Comparison of ENCODE assay signal across 22 cellular contexts in genomic region chr5:95880081-95880926, GRCh38. TPM values are rescaled to one million over a fixed set of nuclear protein-coding genes. Genes with fewer than 3 reads are reported as not detected.
DNase-seq lines count a peak whose midpoint lies in the region; ATAC-seq, FAIRE-seq and TF ChIP-seq lines count a peak whose summit lies in the region.
"Had no signal": no experiment of that assay in that cellular context is flagged by ENCODE, and none has a peak within 500 bp of the region (broad histone marks: within the 10 kb centered on the region; RNA-seq: fewer than 3 reads in every experiment).

No MANE protein-coding gene starts in this region.

- peak overlapping the region; percentile 92 for H3K4me2 ChIP-seq in HepG2 (ENCODE audit: low read depth, low read length)

- WGBS in HepG2 (ENCODE audit: low lambda C conversion rate): 43% methylated on average over 5 of the region's 5 CpGs

- POLR2A ChIA-PET in HepG2 (lab: Yijun Ruan, JAX): interaction anchor here (0.9 to 4.9 kb wide), 6 partner anchors 8 to 107 kb away, joined by 3 to 128 read pairs (median 24); no protein-coding TSS in a partner anchor

- BruUV-seq in HepG2 (replicated peaks; lab: Mats Ljungman, UMichigan): no TSS peak

- H3K27ac ChIP-seq in HepG2 (ENCODE audit: extremely low read length, insufficient read depth, low read length): peak overlapping the region; percentile 96
- H3K27ac ChIP-seq: SJSA1 had no signal

- H3K4me1 ChIP-seq in adipocyte (ENCODE audit: control insufficient read depth, insufficient read depth, low read length): peaks cover 26% of the 10 kb centered on the region
- H3K4me1 ChIP-seq in HepG2 (ENCODE audit: insufficient read depth, low read length): peaks cover 91% of the 10 kb centered on the region

- H3K27me3 ChIP-seq in adipocyte (replicated peaks; ENCODE audit: control insufficient read depth, insufficient read depth, low read length) (no peaks in the 10 kb centered on the region), HepG2 (ENCODE audit: control insufficient read depth in 1 of 2, insufficient read depth in 2 of 2, low read length in 2 of 2) (no peaks in the 10 kb centered on the region)
- H3K27me3 ChIP-seq: SJSA1 had no signal

- no peak for TF ChIP-seq CTCF in HepG2 (CRISPR knock-in tag; IDR thresholded peaks at IDR 0.05)

- no peak for TF ChIP-seq RAD21 in HepG2 (CRISPR knock-in tag; IDR thresholded peaks at IDR 0.05)

- peak; percentile 47 for DNase-seq in activated CD4-positive, alpha-beta T cell treated with anti-CD3 and anti-CD28 coated beads, Interleukin-2, amount 10 ng/mL, durations not matched to agents 24 days and 14 days
- no peak for DNase-seq in activated CD4-positive, alpha-beta T cell treated with anti-CD3 and anti-CD28 coated beads for 4 hours
- DNase-seq in adipocyte (ENCODE audit: low read depth): no peak
- DNase-seq in HepG2 (ENCODE audit: low spot score): no peak
- DNase-seq in SIG-M5 treated with dmso at 0.1 percent for 504 hours (lab: John Stamatoyannopoulos, UW; ENCODE audit: unreplicated experiment): no peak
- DNase-seq in left cardiac atrium: no peak
- no peak for DNase-seq in NCI-H345 (lab: John Stamatoyannopoulos, UW)
- DNase-seq: 8988T, EL, GF-D8, GOT3, HCEC 1CT, KBM-7, MV-4-11, NCI-H1105 treated with DMSO at 0.1 percent for 48 hours, NCI-H2029 treated with DMSO at 0.1 percent for 48 hours, NCI-H2171, NCI-H524 treated with DMSO at 0.1 percent for 48 hours had no signal

- H3K4me3 Mint-ChIP-seq in activated CD4-positive, alpha-beta T cell treated with anti-CD3 and anti-CD28 coated beads, Interleukin-2, amount 10 ng/mL, durations not matched to agents 24 days and 14 days: no peak overlapping the region
- H3K4me3 Mint-ChIP-seq: CD14-positive monocyte had no signal

- TF ChIP-seq EP300 in HepG2 (IDR thresholded peaks at IDR 0.05; ENCODE audit: low read depth in 2 of 2, low read length in 2 of 2): no peak
- no peak for TF ChIP-seq EP300 in HepG2 (CRISPR knock-in tag; IDR thresholded peaks at IDR 0.05; ENCODE audit: borderline replicate concordance)

- no peak overlapping the region for H2AFZ ChIP-seq in HepG2 (ENCODE audit: low read length)

- H3K36me3 ChIP-seq in adipocyte (ENCODE audit: control insufficient read depth, insufficient read depth, low read length, severe bottlenecking) (peaks cover 11% of the 10 kb centered on the region), HepG2 (replicated peaks in 1 of 2; ENCODE audit: control insufficient read depth in 1 of 2, insufficient read depth in 2 of 2, low read length in 2 of 2) (peaks cover 0 to 1% of the 10 kb centered on the region in 2 experiments; a peak in 2 of 5 replicates)

- H3K4me3 ChIP-seq in adipocyte (ENCODE audit: low read length) (no peak overlapping the region), HepG2 (replicated peaks in 1 of 3; ENCODE audit: insufficient read depth in 1 of 3, low read depth in 2 of 3, low read length in 3 of 3) (peak overlapping the region in 1 of 3 experiments; percentile 60; a peak in 1 of 6 replicates)
- H3K4me3 ChIP-seq: SJSA1 had no signal

- no peaks in the 10 kb centered on the region for H3K27me3 Mint-ChIP-seq in activated CD4-positive, alpha-beta T cell treated with anti-CD3 and anti-CD28 coated beads, Interleukin-2, amount 10 ng/mL, durations not matched to agents 24 days and 14 days

- intact Hi-C loops in activated CD4-positive, alpha-beta T cell treated with anti-CD3 and anti-CD28 coated beads, Interleukin-2, amount 10 ng/mL, durations not matched to agents 24 days and 14 days (cut with micrococcal nuclease): no loop called here
- intact Hi-C loops in HepG2 (cut with micrococcal nuclease; ENCODE audit: unreplicated experiment): no loop called here
- intact Hi-C loops in left cardiac atrium (cut with DNase I): no loop called here

- H3K9ac ChIP-seq in adipocyte (ENCODE audit: low read length) (peak overlapping the region; percentile 6), HepG2 (ENCODE audit: insufficient read depth, low read depth, low read length) (peak overlapping the region; percentile 78)

- no peaks in the 10 kb centered on the region for H3K79me2 ChIP-seq in HepG2 (ENCODE audit: insufficient read depth, low read length)

- in situ Hi-C loops in HepG2 (cut with HindIII; ENCODE audit: extremely low pct_ligation_motif_present, low pct_unique_long_range_greater_than_20kb): no loop called here

- TF ChIP-seq POLR2A in HepG2 (IDR thresholded peaks at IDR 0.05; ENCODE audit: insufficient read depth in 1 of 2, low read depth in 2 of 2, low read length in 2 of 2): no peak

- CTCF ChIA-PET in HepG2 (lab: Yijun Ruan, JAX; ENCODE audit: low intra/inter-chr PET ratio, low total read pairs): no interaction called here

- H3K9me3 Mint-ChIP-seq in activated CD4-positive, alpha-beta T cell treated with anti-CD3 and anti-CD28 coated beads, Interleukin-2, amount 10 ng/mL, durations not matched to agents 24 days and 14 days: peaks cover 3% of the 10 kb centered on the region
- H3K9me3 Mint-ChIP-seq: CD14-positive monocyte had no signal

- H4K20me1 ChIP-seq in HepG2 (ENCODE audit: insufficient read depth, low read length): no peaks in the 10 kb centered on the region

- no peak overlapping the region for H3K27ac Mint-ChIP-seq in activated CD4-positive, alpha-beta T cell treated with anti-CD3 and anti-CD28 coated beads, Interleukin-2, amount 10 ng/mL, durations not matched to agents 24 days and 14 days

- peak; percentile 62 for FAIRE-seq in HepG2 (lab: Jason Lieb, UNC)
- FAIRE-seq: RCC 7860 had no signal

- H3K9me3 ChIP-seq in adipocyte (ENCODE audit: control insufficient read depth, low read length) (no peaks in the 10 kb centered on the region), HepG2 (ENCODE audit: low read length) (no peaks in the 10 kb centered on the region)
- H3K9me3 ChIP-seq: SJSA1 had no signal

- H3K4me1 Mint-ChIP-seq in activated CD4-positive, alpha-beta T cell treated with anti-CD3 and anti-CD28 coated beads, Interleukin-2, amount 10 ng/mL, durations not matched to agents 24 days and 14 days: peaks cover 10% of the 10 kb centered on the region

- ATAC-seq in HepG2: no peak
- no peak for ATAC-seq in left cardiac atrium
- no peak for ATAC-seq in HG02759 (IDR thresholded peaks at IDR 0.05; ENCODE audit: unreplicated experiment)

- peaks cover 10% of the 10 kb centered on the region for H3K36me3 Mint-ChIP-seq in activated CD4-positive, alpha-beta T cell treated with anti-CD3 and anti-CD28 coated beads, Interleukin-2, amount 10 ng/mL, durations not matched to agents 24 days and 14 days (ENCODE audit: low read depth)
- H3K36me3 Mint-ChIP-seq: CD14-positive monocyte had no signal

TF ChIP-seq in HepG2, 621 proteins besides CTCF, POLR2A, EP300 and RAD21 (continues in another document):
- peak; percentile 37; the same call in 1 of the 2 replicates for TF ChIP-seq PATZ1 (CRISPR knock-in tag; IDR thresholded peaks at IDR 0.05)
- TF ChIP-seq NONO (IDR thresholded peaks at IDR 0.05): no peak
- TF ChIP-seq NONO (CRISPR knock-in tag; conservative IDR thresholded peaks at IDR 0.05): 0 out of 2 replicates have a peak, but pooled peaks have one; percentile 13
- peak; percentile 94 for TF ChIP-seq ZNF317 (CRISPR knock-in tag; IDR thresholded peaks at IDR 0.05)
- TF ChIP-seq ZNF263 (CRISPR knock-in tag; IDR thresholded peaks at IDR 0.05): peak; percentile 39; the same call in 1 of the 2 replicates
- peak; percentile 30; the same call in 1 of the 2 replicates for TF ChIP-seq THAP11 (CRISPR knock-in tag; IDR thresholded peaks at IDR 0.05)
- TF ChIP-seq HNRNPK (IDR thresholded peaks at IDR 0.05; ENCODE audit: low read depth, low read length, poor library complexity, severe bottlenecking): peak; percentile 11

RNA-seq across cellular contexts. Expression of gene GLRX, which starts 57.8 kb away (rescaled TPM):
- 13.5 and 17.3 TPM in 2 replicates for total RNA-seq in activated CD4-positive, alpha-beta T cell treated with anti-CD3 and anti-CD28 coated beads, Interleukin-2, amount 10 ng/mL, durations not matched to agents 24 days and 14 days
- total RNA-seq in HepG2 (2016; rRNA removed; fragmentation: Illumina TruSeq; extraction: Trizol) (63.8 and 71.9 TPM in 2 replicates), left cardiac atrium (10 to 100 TPM; 73.1 to 76.0 TPM)
- total RNA-seq in HepG2 (2016; cell fraction: cytosol; rRNA removed; fragmentation: Illumina TruSeq; extraction: Trizol; ENCODE audit: low read depth): 27.6 and 30.6 TPM in 2 replicates
- total RNA-seq in HepG2 (2016; cell fraction: insoluble cytoplasmic fraction; rRNA removed; fragmentation: Illumina TruSeq; extraction: Trizol): 64.8 and 79.1 TPM in 2 replicates
- 27.3 and 28.0 TPM in 2 replicates for total RNA-seq in HepG2 (2016; cell fraction: membrane; rRNA removed; fragmentation: Illumina TruSeq; extraction: Trizol)
- 27.2 and 28.1 TPM in 2 replicates for total RNA-seq in HepG2 (2016; cell fraction: nucleus; rRNA removed; fragmentation: Illumina TruSeq; extraction: Trizol)
- polyA plus RNA-seq in HepG2 (2011; rRNA removed): 499 and 615 TPM in 2 replicates
- 393 and 503 TPM in 2 replicates for polyA plus RNA-seq in HepG2 (2011; cell fraction: cytosol; rRNA removed)
- polyA plus RNA-seq in HepG2 (2011; cell fraction: nucleus; rRNA removed): 87.8 and 90.3 TPM in 2 replicates
- 244 and 269 TPM in 2 replicates for polyA plus RNA-seq in HepG2 (2012)
- polyA plus RNA-seq in HepG2 (2016; cell fraction: cytosol; fragmentation: Illumina TruSeq; extraction: Trizol; ENCODE audit: low read depth): 25.5 and 30.2 TPM in 2 replicates
- 107 and 117 TPM in 2 replicates for polyA plus RNA-seq in HepG2 (2016; cell fraction: insoluble cytoplasmic fraction; fragmentation: Illumina TruSeq; extraction: Trizol; ENCODE audit: low read depth)
- 23.9 and 28.1 TPM in 2 replicates for polyA plus RNA-seq in HepG2 (2016; cell fraction: membrane; fragmentation: Illumina TruSeq; extraction: Trizol; ENCODE audit: low read depth)
- polyA plus RNA-seq in HepG2 (2016; cell fraction: nucleus; fragmentation: Illumina TruSeq; extraction: Trizol; ENCODE audit: insufficient read depth, low read depth): 59.6 and 62.5 TPM in 2 replicates
- 44.3 and 186 TPM in 2 replicates for polyA minus RNA-seq in HepG2 (2011; rRNA and poly(A)+ RNA removed; ENCODE audit: low replicate concordance)
- polyA minus RNA-seq in HepG2 (2011; cell fraction: cytosol; rRNA and poly(A)+ RNA removed): 49.7 and 65.5 TPM in 2 replicates
- polyA minus RNA-seq in HepG2 (2011; cell fraction: nucleus; rRNA and poly(A)+ RNA removed): 62.3 and 93.9 TPM in 2 replicates
